Comparison of ENCODE assay signal across 17 cellular contexts in genomic region chr6:167142433-167142761, GRCh38. TPM values are rescaled to one million over a fixed set of nuclear protein-coding genes. Genes with fewer than 3 reads are reported as not detected.
"Had no signal": no experiment of that assay in that cellular context is flagged by ENCODE, and none has a peak within 500 bp of the region (broad histone marks: within the 10 kb centered on the region; RNA-seq: fewer than 3 reads in every experiment).

No MANE protein-coding gene starts in this region.

- H3K4me1 Mint-ChIP-seq: activated naive CD4-positive, alpha-beta T cell treated with anti-CD3 and anti-CD28 coated beads, Interleukin-2, amount 10 ng/mL, durations not matched to agents 7 days and 5 days had no signal

- H3K36me3 Mint-ChIP-seq: activated naive CD4-positive, alpha-beta T cell treated with anti-CD3 and anti-CD28 coated beads, Interleukin-2, amount 10 ng/mL, durations not matched to agents 7 days and 5 days; naive thymus-derived CD8-positive, alpha-beta T cell had no signal

- FAIRE-seq: astrocyte, bronchial epithelial cell, islet of Langerhans had no signal

- H3K4me3 ChIP-seq: gastroesophageal sphincter, lower lobe of right lung, smooth muscle cell, suprapubic skin, upper lobe of right lung had no signal

- H3K4me1 ChIP-seq: gastroesophageal sphincter, lower lobe of right lung had no signal

- H3K27ac Mint-ChIP-seq: activated naive CD4-positive, alpha-beta T cell treated with anti-CD3 and anti-CD28 coated beads, Interleukin-2, amount 10 ng/mL, durations not matched to agents 7 days and 5 days; naive thymus-derived CD8-positive, alpha-beta T cell; progenitor cell of endocrine pancreas; stimulated activated naive CD8-positive, alpha-beta T cell treated with anti-CD3 and anti-CD28 coated beads, Interleukin-15, Interleukin-2, amounts not matched to agents 100 ng/mL and 50 ng/mL, for 24 hours had no signal

- H3K36me3 ChIP-seq: gastroesophageal sphincter, lower lobe of right lung, suprapubic skin, upper lobe of right lung had no signal

- DNase-seq: occipital lobe, upper lobe of right lung had no signal

- H3K9me3 Mint-ChIP-seq: activated naive CD4-positive, alpha-beta T cell treated with anti-CD3 and anti-CD28 coated beads, Interleukin-2, amount 10 ng/mL, durations not matched to agents 7 days and 5 days; naive thymus-derived CD8-positive, alpha-beta T cell; stimulated activated naive CD8-positive, alpha-beta T cell treated with anti-CD3 and anti-CD28 coated beads, Interleukin-15, Interleukin-2, amounts not matched to agents 100 ng/mL and 50 ng/mL, for 24 hours had no signal

- H3K4me2 ChIP-seq: smooth muscle cell had no signal

- H3K4me3 Mint-ChIP-seq: activated naive CD4-positive, alpha-beta T cell treated with anti-CD3 and anti-CD28 coated beads, Interleukin-2, amount 10 ng/mL, durations not matched to agents 7 days and 5 days; naive thymus-derived CD8-positive, alpha-beta T cell; stimulated activated naive CD8-positive, alpha-beta T cell treated with anti-CD3 and anti-CD28 coated beads, Interleukin-15, Interleukin-2, amounts not matched to agents 100 ng/mL and 50 ng/mL, for 24 hours had no signal

- H3K27ac ChIP-seq: gastroesophageal sphincter, lower lobe of right lung, suprapubic skin, upper lobe of right lung had no signal

- H3K9me3 ChIP-seq: gastroesophageal sphincter, lower lobe of right lung, suprapubic skin, upper lobe of right lung had no signal

RNA-seq across cellular contexts. Expression of gene GPR31, which starts 15.4 kb away (rescaled TPM):
- total RNA-seq: astrocyte; bronchial epithelial cell; gastroesophageal sphincter; left colon; lower lobe of right lung; mononuclear cell; naive thymus-derived CD8-positive, alpha-beta T cell; occipital lobe; progenitor cell of endocrine pancreas; right cardiac atrium; smooth muscle cell; suprapubic skin; upper lobe of right lung had no signal
- polyA plus RNA-seq: esophagus; naive thymus-derived CD8-positive, alpha-beta T cell; right cardiac atrium; smooth muscle cell had no signal

RNA-seq across cellular contexts. Expression of gene CCR6, which starts 19.5 kb away (rescaled TPM):
- total RNA-seq: astrocyte, bronchial epithelial cell, gastroesophageal sphincter, occipital lobe, progenitor cell of endocrine pancreas, right cardiac atrium, smooth muscle cell had no signal
- polyA plus RNA-seq: right cardiac atrium, smooth muscle cell had no signal
